1 cellular context compared by ENCODE assay signal in genomic region chr2:27059141-27059820, GRCh38.
TF ChIP-seq lines count a peak whose summit lies in the region.

No MANE protein-coding gene starts in this region.

TF ChIP-seq in liver, 16 proteins besides CTCF, POLR2A, EP300 and RAD21 (continued from another document):
- TF ChIP-seq REST (IDR thresholded peaks at IDR 0.05), result no peak
